ENCODE assay signal across 8 cellular contexts in the genomic region with DNA sequence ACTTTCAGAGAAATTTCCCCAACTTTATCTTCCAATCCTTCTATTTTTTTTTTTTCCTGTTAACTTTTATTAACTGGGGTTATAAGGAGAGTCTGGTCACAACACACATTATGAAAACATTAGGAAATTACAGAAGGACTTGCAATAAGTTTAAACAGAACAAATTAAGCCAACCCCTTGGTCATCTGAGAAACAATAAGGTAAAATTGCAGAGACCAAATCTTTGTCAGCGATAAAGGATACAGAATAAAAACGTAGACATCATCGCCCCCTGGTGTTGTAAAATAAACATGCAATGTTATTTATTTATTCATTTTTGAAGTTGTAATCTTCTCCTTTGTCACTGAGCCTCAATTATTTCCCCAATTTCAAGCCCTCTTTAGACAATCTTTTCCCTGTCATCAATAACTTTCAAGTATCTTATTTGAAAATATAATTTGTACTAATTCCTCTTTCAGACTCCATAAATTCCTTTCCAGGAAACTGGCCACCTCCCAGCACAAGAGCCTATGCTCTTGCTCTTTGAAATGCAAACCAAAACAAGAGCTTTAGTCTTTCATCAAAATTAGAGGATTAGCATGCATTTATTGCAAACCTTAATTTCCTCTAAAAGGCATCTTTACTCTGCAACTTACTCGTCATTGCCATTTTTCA. TPM values are rescaled to one million over a fixed set of nuclear protein-coding genes. Genes with fewer than 3 reads are reported as not detected.
DNase-seq lines count a peak whose midpoint lies in the region; ATAC-seq and TF ChIP-seq lines count a peak whose summit lies in the region.

No MANE protein-coding gene starts in this region.

- ATAC-seq in naive thymus-derived CD4-positive, alpha-beta T cell = no peak
- no peak for ATAC-seq in GM21390 (IDR thresholded peaks at IDR 0.05; ENCODE audit: unreplicated experiment)

- H3K18ac ChIP-seq in H9 (ENCODE audit: insufficient read length, low read depth, low read length) = no peak overlapping the region

- no peak overlapping the region for H3K27ac ChIP-seq in H9 (ENCODE audit: insufficient read length, low read depth, low read length)
- no peak overlapping the region for H3K27ac ChIP-seq in naive thymus-derived CD4-positive, alpha-beta T cell (ENCODE audit: low read depth, low read length)

- H2BK20ac ChIP-seq in H9 (ENCODE audit: low read depth, low read length, poor library complexity, severe bottlenecking) = no peak overlapping the region

- no peaks in the 10 kb centered on the region for H3K23me2 ChIP-seq in H9 (ENCODE audit: insufficient read length, low read depth, low read length, poor library complexity, severe bottlenecking)

- H3K79me1 ChIP-seq in H9 (ENCODE audit: insufficient read depth, low read depth, low read length, poor library complexity, severe bottlenecking) = no peaks in the 10 kb centered on the region

- CTCF ChIA-PET in naive thymus-derived CD4-positive, alpha-beta T cell (lab: Charles Lee) = interaction anchor here (0.6 to 2.2 kb wide), 5 partner anchors 49 to 788 kb away, joined by 3 to 16 read pairs (median 3); no protein-coding TSS in a partner anchor

- H4K20me1 ChIP-seq in H9 (ENCODE audit: control insufficient read depth, insufficient read depth, insufficient read length) = no peaks in the 10 kb centered on the region

- H2BK120ac ChIP-seq in H9 (ENCODE audit: low read depth, low read length, poor library complexity, severe bottlenecking) = no peak overlapping the region

- no peak overlapping the region for H3K4ac ChIP-seq in H9 (ENCODE audit: low read depth, low read length)

- no peaks in the 10 kb centered on the region for H3K27me3 ChIP-seq in H9 (ENCODE audit: insufficient read depth, low read length)
- no peaks in the 10 kb centered on the region for H3K27me3 ChIP-seq in naive thymus-derived CD4-positive, alpha-beta T cell (ENCODE audit: control insufficient read depth in 2 of 2, insufficient read depth in 2 of 2, low read length in 2 of 2)

- H3T11ph ChIP-seq in H9 (ENCODE audit: low read length) = no peak overlapping the region

- peaks cover 0 to 7% (median 1%) of the 10 kb centered on the region in 3 experiments; a peak in 4 of 7 replicates for H3K36me3 Mint-ChIP-seq in H9 (ENCODE audit: insufficient read depth in 1 of 3, low read depth in 3 of 3)
- H3K36me3 Mint-ChIP-seq in naive thymus-derived CD4-positive, alpha-beta T cell = peaks cover 0 to under 1% (median 0%) of the 10 kb centered on the region in 5 donors

- no peak overlapping the region for H2AK5ac ChIP-seq in H9 (ENCODE audit: insufficient read length, low read length)

- peaks cover 3 to 5% of the 10 kb centered on the region in 2 experiments; a peak in 3 of 5 replicates for H3K9me3 Mint-ChIP-seq in H9
- peaks cover 0 to 7% (median 0%) of the 10 kb centered on the region in 11 donors for H3K9me3 Mint-ChIP-seq in naive thymus-derived CD4-positive, alpha-beta T cell

- no peak overlapping the region for H4K91ac ChIP-seq in H9 (ENCODE audit: insufficient read length, low read depth, low read length)

- no peak overlapping the region for H2BK5ac ChIP-seq in H9 (ENCODE audit: insufficient read length, low read length)

- no peak overlapping the region for H3K27ac Mint-ChIP-seq in H9
- peak overlapping the region in 1 of 9 donors; percentile 8 for H3K27ac Mint-ChIP-seq in naive thymus-derived CD4-positive, alpha-beta T cell

- H2AFZ ChIP-seq in H9 (ENCODE audit: low read length) = no peak overlapping the region

- no peak overlapping the region for H3K4me3 Mint-ChIP-seq in H9
- no peak overlapping the region for H3K4me3 Mint-ChIP-seq in naive thymus-derived CD4-positive, alpha-beta T cell

- no CpG with 5 or more reads among the region's 4 CpGs for WGBS in H9 (ENCODE audit: extremely low coverage, insufficient read length, low lambda C conversion rate)

- no peaks in the 10 kb centered on the region for H3K36me3 ChIP-seq in naive thymus-derived CD4-positive, alpha-beta T cell (ENCODE audit: control insufficient read depth in 2 of 3, insufficient read depth in 3 of 3, low read length in 3 of 3)

- peaks cover 10 to 17% of the 10 kb centered on the region in 2 experiments for H3K4me1 Mint-ChIP-seq in H9
- peaks cover 0 to 8% (median 0%) of the 10 kb centered on the region in 7 donors for H3K4me1 Mint-ChIP-seq in naive thymus-derived CD4-positive, alpha-beta T cell

- H3K4me2 ChIP-seq in H9 (ENCODE audit: insufficient read depth, insufficient read length, low read length) = no peak overlapping the region

- POLR2A ChIA-PET in naive thymus-derived CD4-positive, alpha-beta T cell (lab: Charles Lee) = interaction anchor here (0.7 kb wide), 1 partner anchor 465 kb away, joined by 3 read pairs; no protein-coding TSS in a partner anchor

- H3K14ac ChIP-seq in H9 (ENCODE audit: insufficient read depth, low read length) = no peak overlapping the region

- H3K27me3 Mint-ChIP-seq in H9 (ENCODE audit: low read depth) = no peaks in the 10 kb centered on the region
- H3K27me3 Mint-ChIP-seq in naive thymus-derived CD4-positive, alpha-beta T cell = peaks cover 18 to 58% (median 25%) of the 10 kb centered on the region in 5 donors

- no peak overlapping the region for H2BK15ac ChIP-seq in H9 (ENCODE audit: low read depth, low read length)

- H3K4me3 ChIP-seq in naive thymus-derived CD4-positive, alpha-beta T cell (ENCODE audit: low read length) = no peak overlapping the region

- H3K79me2 ChIP-seq in H9 (ENCODE audit: insufficient read depth, low read length) = no peaks in the 10 kb centered on the region

- no peak overlapping the region for H3K9ac ChIP-seq in H9 (ENCODE audit: extremely low read depth, insufficient read length, low read length)

- peak; percentile 85 for TF ChIP-seq CTCF in H9 (conservative IDR thresholded peaks at IDR 0.05)

- no peak overlapping the region for H4K8ac ChIP-seq in H9 (replicated peaks; ENCODE audit: insufficient read length, low read depth, low read length)

- no peak overlapping the region for H4K5ac ChIP-seq in H9 (ENCODE audit: insufficient read length, low read depth, low read length)

- no peak overlapping the region for H3K23ac ChIP-seq in H9 (ENCODE audit: insufficient read length, low read depth, low read length)

- no peak overlapping the region for H2BK12ac ChIP-seq in H9 (ENCODE audit: insufficient read length, low read depth, low read length)

- intact Hi-C loops in naive thymus-derived CD4-positive, alpha-beta T cell (cut with micrococcal nuclease) = loop anchor here (1.0 to 5.0 kb wide), 7 partner anchors 143 to 784 kb away; no protein-coding TSS in a partner anchor

- no peaks in the 10 kb centered on the region for H3K4me1 ChIP-seq in H9 (ENCODE audit: insufficient read depth, low read length)
- no peaks in the 10 kb centered on the region for H3K4me1 ChIP-seq in naive thymus-derived CD4-positive, alpha-beta T cell (ENCODE audit: control insufficient read depth in 2 of 2, insufficient read depth in 2 of 2, low read length in 2 of 2)

- H3K9me3 ChIP-seq in H9 (ENCODE audit: control insufficient read depth, low read depth, low read length) = no peaks in the 10 kb centered on the region
- H3K9me3 ChIP-seq in naive thymus-derived CD4-positive, alpha-beta T cell (ENCODE audit: control insufficient read depth in 2 of 3, low read length in 3 of 3) = peaks cover 0 to 1% (median 0%) of the 10 kb centered on the region in 3 experiments

- H3K56ac ChIP-seq in H9 (ENCODE audit: insufficient read length, low read depth, low read length) = no peak overlapping the region

- DNase-seq in CD1c-positive myeloid dendritic cell (ENCODE audit: extremely low spot score) (peak; percentile 63), H9 (no peak), NCI-H526 treated with DMSO at 0.1 percent for 48 hours (lab: John Stamatoyannopoulos, UW) (peak; percentile 24), epidermal melanocyte (ENCODE audit: insufficient read length, low spot score) (no peak)
- DNase-seq in central memory CD4-positive, alpha-beta T cell = peak; percentile 25
- DNase-seq in naive thymus-derived CD4-positive, alpha-beta T cell = peak in 6 of 9 donors; percentile 15 to 51 (median 42)
- no peak for DNase-seq in stimulated activated CD4-positive, alpha-beta T cell treated with anti-CD3 and anti-CD28 coated beads, Interleukin-4, amount 100 ng/mL, for 1 hour

RNA-seq across cellular contexts. Expression of a gene that starts 19.5 kb away (rescaled TPM):
- not detected in 2 replicates for total RNA-seq in H9 (2021)
- not detected for total RNA-seq in naive thymus-derived CD4-positive, alpha-beta T cell
- polyA plus RNA-seq in naive thymus-derived CD4-positive, alpha-beta T cell = not detected

RNA-seq across cellular contexts. Expression of a gene that starts 30.4 kb away (rescaled TPM):
- total RNA-seq in H9 (2021) = 28.5 and 31.5 TPM in 2 replicates
- 10 to 100 TPM in 1 of 5 experiments, under 1 TPM in 3, not detected in 1; 0.24 to 24.7 (median 0.28) TPM for total RNA-seq in naive thymus-derived CD4-positive, alpha-beta T cell
- not detected for polyA plus RNA-seq in naive thymus-derived CD4-positive, alpha-beta T cell

Comparison
In these comparisons a context has a peak if more than half of its experiments do, and no peak if none do; other contexts are left out.
1. DNase-seq: peak in CD1c-positive myeloid dendritic cell (single experiment), NCI-H526 treated with DMSO at 0.1 percent for 48 hours (single experiment), central memory CD4-positive, alpha-beta T cell (single experiment) and naive thymus-derived CD4-positive, alpha-beta T cell (6 of 9); none in H9 (single experiment), epidermal melanocyte (single experiment) and stimulated activated CD4-positive, alpha-beta T cell treated with anti-CD3 and anti-CD28 coated beads, Interleukin-4, amount 100 ng/mL, for 1 hour (single experiment).